Comparison of ENCODE assay signal across 8 cellular contexts in the genomic region with DNA sequence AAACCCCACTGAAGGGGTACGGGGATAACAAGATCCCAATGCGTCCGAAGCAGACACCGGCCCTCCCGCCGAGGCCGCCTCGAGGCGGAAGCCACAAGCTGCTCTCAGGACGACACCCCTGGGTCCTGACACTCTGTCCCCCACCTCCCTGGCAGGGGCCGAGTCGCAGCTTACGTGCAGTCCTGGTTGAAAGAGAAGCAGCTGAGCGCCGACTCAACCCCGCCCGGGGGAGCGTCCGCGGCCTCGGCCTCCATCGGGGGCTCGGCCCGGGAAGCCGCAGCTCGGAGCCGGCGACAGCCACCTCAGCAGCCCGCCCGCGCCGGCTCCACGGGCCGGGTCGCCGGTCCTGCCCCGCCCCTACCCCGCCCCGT. TPM values are rescaled to one million over a fixed set of nuclear protein-coding genes. Genes with fewer than 3 reads are reported as not detected.
A peak's percentile ranks its signal among the peaks of the same experiment; 100 is the strongest.
DNase-seq lines count a peak whose midpoint lies in the region; ATAC-seq and TF ChIP-seq lines count a peak whose summit lies in the region.

Gene WIPI1, minus strand, starts transcription at position 329 of the 371 bp plus-strand sequence. Its CDS starts 75 bp downstream, at position 254.

- no peaks in the 10 kb centered on the region for H3K27me3 Mint-ChIP-seq in T-helper 17 cell

- no peak for DNase-seq in AG09309 (ENCODE audit: low read depth)
- peak in 1 of 3 donors; percentile 27 for DNase-seq in T-helper 17 cell
- DNase-seq in fibroblast of pulmonary artery (ENCODE audit: low read depth): no peak
- DNase-seq in omental fat pad (ENCODE audit: low spot score): no peak
- DNase-seq in islet precursor cell: no peak
- no peak for DNase-seq in NCI-H1436 treated with DMSO at 0.1 percent for 48 hours (lab: John Stamatoyannopoulos, UW)

- H3K4me3 Mint-ChIP-seq in T-helper 17 cell: peak within 1 kb of the TSS; percentile 87

- no peaks in the 10 kb centered on the region for H3K36me3 Mint-ChIP-seq in T-helper 17 cell (ENCODE audit: low read depth)

- no peaks in the 10 kb centered on the region for H3K9me3 ChIP-seq in T-helper 17 cell (ENCODE audit: control insufficient read depth, low read length, poor library complexity, severe bottlenecking)

- H3K4me3 ChIP-seq in AG09309 (ENCODE audit: control insufficient read depth, low read depth, low read length): peak within 1 kb of the TSS; percentile 97
- H3K4me3 ChIP-seq in fibroblast of pulmonary artery (replicated peaks; ENCODE audit: low read depth, low read length): peak within 1 kb of the TSS; percentile 73

- no peak for TF ChIP-seq CTCF in AG09309 (IDR thresholded peaks at IDR 0.05; ENCODE audit: control insufficient read depth, insufficient read depth, low read depth, low read length, missing control alignments)
- TF ChIP-seq CTCF in fibroblast of pulmonary artery (IDR thresholded peaks at IDR 0.05; ENCODE audit: low read length, missing control alignments): no peak
- no peak for TF ChIP-seq CTCF in omental fat pad (IDR thresholded peaks at IDR 0.05)

- H3K27ac Mint-ChIP-seq in T-helper 17 cell: peak within 1 kb of the TSS; percentile 86

- ATAC-seq in GM18873 (IDR thresholded peaks at IDR 0.05; ENCODE audit: low FRiP score, unreplicated experiment) (peak; percentile 20), HG03066 (IDR thresholded peaks at IDR 0.05; ENCODE audit: low read depth, unreplicated experiment) (peak; percentile 29), T-helper 17 cell (no peak), omental fat pad (ENCODE audit: low FRiP score) (peak; percentile 23)

- peaks cover 28% of the 10 kb centered on the region for H3K4me1 Mint-ChIP-seq in T-helper 17 cell

RNA-seq across cellular contexts. Expression of gene WIPI1, which starts in this region (rescaled TPM):
- total RNA-seq in T-helper 17 cell (10 to 100 TPM in 1 of 2 donors, 1 to 10 TPM in 1; 8.9 to 10.2 TPM), omental fat pad (100 to 1,000 TPM in 1 of 4 donors, 10 to 100 TPM in 3; 50.1 to 101 (median 60.2) TPM)

Comparison
In these comparisons a context has a peak if more than half of its experiments do, and no peak if none do; other contexts are left out.
1. RNA of gene WIPI1 (total RNA-seq): 50.1 to 101 TPM in omental fat pad; 8.9 to 10.2 TPM in T-helper 17 cell; every median in the first group is over 4 times any median in the second.